Comparison of ENCODE assay signal across 15 cellular contexts in the genomic region with DNA sequence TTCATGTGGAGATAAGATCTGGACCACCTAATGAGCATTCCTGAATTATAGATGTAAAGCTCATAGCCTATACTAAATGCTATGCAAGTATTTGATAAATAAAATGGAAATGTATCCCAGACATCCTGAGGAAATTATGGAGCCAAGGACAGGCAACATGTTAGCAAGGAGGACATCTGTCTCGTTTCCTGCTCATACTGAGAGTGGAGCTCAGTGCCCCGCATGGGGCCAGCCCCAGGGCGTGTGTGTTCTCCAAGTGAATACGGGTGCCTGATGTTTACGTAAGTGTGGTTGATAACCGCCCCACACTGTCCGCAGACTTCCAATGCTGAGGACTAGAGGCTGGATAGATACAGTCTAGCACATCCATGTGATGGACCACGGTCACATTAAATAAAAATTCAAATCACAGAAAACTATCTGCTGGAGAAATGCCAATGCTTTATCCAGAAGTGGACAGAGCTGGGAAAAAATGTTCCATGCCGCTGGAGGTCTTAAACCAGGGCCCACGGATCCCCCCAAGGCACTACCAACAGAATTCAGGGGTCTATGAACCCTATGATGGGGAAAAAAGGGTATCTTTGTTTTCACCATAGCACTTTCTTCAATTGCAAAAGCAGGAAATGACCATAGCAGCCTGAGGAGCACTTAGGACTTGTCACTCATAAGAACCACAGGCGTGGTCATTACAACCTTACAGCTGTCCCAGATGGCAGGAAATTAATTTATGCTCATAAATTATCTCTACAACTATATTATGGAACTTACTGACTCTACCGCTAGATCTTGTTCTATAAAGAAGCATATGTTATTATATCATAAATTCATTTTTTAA. TPM values are rescaled to one million over a fixed set of nuclear protein-coding genes. Genes with fewer than 3 reads are reported as not detected.
A peak's percentile ranks its signal among the peaks of the same experiment; 100 is the strongest.
DNase-seq lines count a peak whose midpoint lies in the region; ATAC-seq and TF ChIP-seq lines count a peak whose summit lies in the region.
"Had no signal": no experiment of that assay in that cellular context is flagged by ENCODE, and none has a peak within 500 bp of the region (broad histone marks: within the 10 kb centered on the region; RNA-seq: fewer than 3 reads in every experiment).

No MANE protein-coding gene starts in this region.

- H3K4me1 Mint-ChIP-seq in osteocyte (ENCODE audit: unreplicated experiment): peaks cover 72% of the 10 kb centered on the region
- no peaks in the 10 kb centered on the region for H3K4me1 Mint-ChIP-seq in activated CD8-positive, alpha-beta T cell treated with anti-CD3 and anti-CD28 coated beads for 36 hours (ENCODE audit: low read depth)
- H3K4me1 Mint-ChIP-seq: activated CD4-positive, alpha-beta memory T cell treated with anti-CD3 and anti-CD28 coated beads, Interleukin-2, amount 10 ng/mL, durations not matched to agents 7 days and 5 days had no signal

- TF ChIP-seq CTCF in colonic mucosa (IDR thresholded peaks at IDR 0.05): no peak
- no peak for TF ChIP-seq CTCF in osteocyte (IDR thresholded peaks at IDR 0.05)
- no peak for TF ChIP-seq CTCF in activated CD8-positive, alpha-beta T cell treated with anti-CD3 and anti-CD28 coated beads for 36 hours (IDR thresholded peaks at IDR 0.05)

- H3K27me3 Mint-ChIP-seq in osteocyte (ENCODE audit: unreplicated experiment): no peaks in the 10 kb centered on the region
- no peaks in the 10 kb centered on the region for H3K27me3 Mint-ChIP-seq in activated CD8-positive, alpha-beta T cell treated with anti-CD3 and anti-CD28 coated beads for 36 hours
- H3K27me3 Mint-ChIP-seq: activated CD4-positive, alpha-beta memory T cell treated with anti-CD3 and anti-CD28 coated beads, Interleukin-2, amount 10 ng/mL, durations not matched to agents 7 days and 5 days had no signal

- no peak for ATAC-seq in activated CD8-positive, alpha-beta T cell treated with anti-CD3 and anti-CD28 coated beads for 36 hours
- no peak for ATAC-seq in HG03469 (IDR thresholded peaks at IDR 0.05; ENCODE audit: unreplicated experiment)
- ATAC-seq: GM23338 had no signal

- DNase-seq in G401 (ENCODE audit: low spot score) (peak; percentile 4), NCI-H510A treated with DMSO at 0.1 percent for 48 hours (lab: John Stamatoyannopoulos, UW) (peak; percentile 72), colonic mucosa (peak; percentile 55), osteocyte (ENCODE audit: extremely low spot score, unreplicated experiment) (no peak), NCI-H1436 treated with DMSO at 0.1 percent for 48 hours (lab: John Stamatoyannopoulos, UW) (no peak)
- no peak for DNase-seq in activated CD4-positive, alpha-beta T cell treated with anti-CD3 and anti-CD28 coated beads for 1 hour
- DNase-seq in activated CD8-positive, alpha-beta T cell treated with anti-CD3 and anti-CD28 coated beads for 36 hours: no peak
- DNase-seq: activated CD4-positive, alpha-beta memory T cell treated with anti-CD3 and anti-CD28 coated beads, Interleukin-2, amount 10 ng/mL, durations not matched to agents 7 days and 5 days; kidney glomerular epithelial cell; MG63; SIG-M5 had no signal

- in situ Hi-C loops in G401 (cut with HindIII; ENCODE audit: low sequenced_read_pairs): no loop called here

- H3K9ac ChIP-seq in colonic mucosa (ENCODE audit: low read depth in 2 of 2, low read length in 2 of 2): no peak overlapping the region

- H3K27ac ChIP-seq in colonic mucosa: no peak overlapping the region
- H3K27ac ChIP-seq: epithelial cell of prostate, prostate gland had no signal

- H3K27ac Mint-ChIP-seq in osteocyte (ENCODE audit: unreplicated experiment): peak overlapping the region; percentile 85
- no peak overlapping the region for H3K27ac Mint-ChIP-seq in activated CD8-positive, alpha-beta T cell treated with anti-CD3 and anti-CD28 coated beads for 36 hours
- H3K27ac Mint-ChIP-seq: activated CD4-positive, alpha-beta memory T cell treated with anti-CD3 and anti-CD28 coated beads, Interleukin-2, amount 10 ng/mL, durations not matched to agents 7 days and 5 days; GM23338 had no signal

- intact Hi-C loops in colonic mucosa (cut with DNase I): no loop called here
- intact Hi-C loops in activated CD8-positive, alpha-beta T cell treated with anti-CD3 and anti-CD28 coated beads for 36 hours (cut with micrococcal nuclease): no loop called here

- CTCF ChIA-PET in activated CD8-positive, alpha-beta T cell treated with anti-CD3 and anti-CD28 coated beads for 36 hours (lab: Charles Lee): no interaction called here

- H3K9me3 ChIP-seq in colonic mucosa: no peaks in the 10 kb centered on the region
- H3K9me3 ChIP-seq: MG63, prostate gland had no signal

- POLR2A ChIA-PET in activated CD8-positive, alpha-beta T cell treated with anti-CD3 and anti-CD28 coated beads for 36 hours (lab: Charles Lee): no interaction called here

- peak overlapping the region; percentile 14 for H3K4me3 Mint-ChIP-seq in osteocyte (ENCODE audit: unreplicated experiment)
- H3K4me3 Mint-ChIP-seq in activated CD8-positive, alpha-beta T cell treated with anti-CD3 and anti-CD28 coated beads for 36 hours: no peak overlapping the region
- H3K4me3 Mint-ChIP-seq: activated CD4-positive, alpha-beta memory T cell treated with anti-CD3 and anti-CD28 coated beads, Interleukin-2, amount 10 ng/mL, durations not matched to agents 7 days and 5 days; GM23338 had no signal

- H3K36me3 ChIP-seq in colonic mucosa: no peaks in the 10 kb centered on the region
- H3K36me3 ChIP-seq: prostate gland had no signal

- no peaks in the 10 kb centered on the region for H3K9me3 Mint-ChIP-seq in osteocyte (ENCODE audit: unreplicated experiment)
- H3K9me3 Mint-ChIP-seq in activated CD8-positive, alpha-beta T cell treated with anti-CD3 and anti-CD28 coated beads for 36 hours: no peaks in the 10 kb centered on the region
- H3K9me3 Mint-ChIP-seq: activated CD4-positive, alpha-beta memory T cell treated with anti-CD3 and anti-CD28 coated beads, Interleukin-2, amount 10 ng/mL, durations not matched to agents 7 days and 5 days; GM23338 had no signal

- peaks cover 4% of the 10 kb centered on the region for H3K36me3 Mint-ChIP-seq in osteocyte (ENCODE audit: unreplicated experiment)
- H3K36me3 Mint-ChIP-seq in activated CD8-positive, alpha-beta T cell treated with anti-CD3 and anti-CD28 coated beads for 36 hours (ENCODE audit: low read depth): no peaks in the 10 kb centered on the region

- no peak overlapping the region for H3K4me3 ChIP-seq in colonic mucosa
- H3K4me3 ChIP-seq: GM23338, MG63, prostate gland had no signal

- H3K27me3 ChIP-seq in colonic mucosa: no peaks in the 10 kb centered on the region
- H3K27me3 ChIP-seq: MG63 had no signal

- H3K4me1 ChIP-seq in colonic mucosa: peaks cover 14% of the 10 kb centered on the region

RNA-seq across cellular contexts. Expression of a gene that starts 24.9 kb away (rescaled TPM):
- total RNA-seq in G401 (2014; rRNA removed; shearing (Covaris generic)): 13.1 and 23.4 TPM in 2 replicates
- total RNA-seq in colonic mucosa: 10 to 100 TPM; 14.5 to 32.8 TPM
- 29.2 and 32.7 TPM in 2 replicates for total RNA-seq in osteocyte
- not detected for total RNA-seq in activated CD8-positive, alpha-beta T cell treated with anti-CD3 and anti-CD28 coated beads for 36 hours

Comparison
In these comparisons a context has a peak if more than half of its experiments do, and no peak if none do; other contexts are left out.
1. DNase-seq: peak in G401 (single experiment), NCI-H510A treated with DMSO at 0.1 percent for 48 hours (single experiment) and colonic mucosa (single experiment); none in osteocyte (single experiment), NCI-H1436 treated with DMSO at 0.1 percent for 48 hours (single experiment), activated CD4-positive, alpha-beta T cell treated with anti-CD3 and anti-CD28 coated beads for 1 hour (single experiment) and activated CD8-positive, alpha-beta T cell treated with anti-CD3 and anti-CD28 coated beads for 36 hours (single experiment).
2. RNA of a gene that starts 24.9 kb away (total RNA-seq): 14.5 to 32.8 TPM in colonic mucosa, 29.2 to 32.7 TPM in osteocyte and 13.1 to 23.4 TPM in G401; not detected in activated CD8-positive, alpha-beta T cell treated with anti-CD3 and anti-CD28 coated beads for 36 hours; every median in the first group is over 10 times any median in the second.